9 cellular contexts compared by ENCODE assay signal in the genomic region with DNA sequence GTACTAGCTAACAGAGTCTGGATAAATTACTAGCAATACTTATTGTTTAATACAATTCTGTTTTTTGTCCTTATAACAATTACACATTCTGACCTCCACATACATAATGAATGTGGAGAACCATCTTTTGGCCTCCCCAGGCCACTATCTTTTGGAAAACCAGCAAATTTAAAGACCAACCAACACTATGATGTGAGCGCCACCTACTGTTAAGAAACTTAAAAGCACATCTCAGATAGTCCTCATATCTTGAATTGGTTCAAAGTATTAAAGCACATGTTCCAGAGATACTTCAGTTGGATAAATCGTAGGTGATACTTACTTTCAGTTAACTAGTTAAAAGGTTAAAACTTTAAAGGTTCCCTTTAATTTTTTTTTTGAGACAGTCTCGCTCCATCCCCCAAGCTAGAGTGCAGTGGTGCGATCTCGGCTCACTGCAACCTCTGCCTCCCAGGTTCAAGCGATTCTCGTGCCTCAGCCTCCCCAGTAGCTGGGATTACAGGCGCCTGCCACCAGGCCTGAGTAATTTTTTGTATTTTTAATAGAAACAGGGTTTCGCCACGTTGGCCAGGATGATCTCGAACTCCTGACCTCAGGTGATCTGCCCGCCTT. TPM values are rescaled to one million over a fixed set of nuclear protein-coding genes. Genes with fewer than 3 reads are reported as not detected.
DNase-seq lines count a peak whose midpoint lies in the region; ATAC-seq, FAIRE-seq and TF ChIP-seq lines count a peak whose summit lies in the region.
"Had no signal": no experiment of that assay in that cellular context is flagged by ENCODE, and none has a peak within 500 bp of the region (broad histone marks: within the 10 kb centered on the region; RNA-seq: fewer than 3 reads in every experiment).

No MANE protein-coding gene starts in this region.

- no peaks in the 10 kb centered on the region for H3K4me1 Mint-ChIP-seq in activated naive CD8-positive, alpha-beta T cell treated with anti-CD3 and anti-CD28 coated beads for 36 hours

- H3K4me1 ChIP-seq in left lung (no peaks in the 10 kb centered on the region), uterus (no peaks in the 10 kb centered on the region)

- H3K27me3 ChIP-seq in bronchial epithelial cell (ENCODE audit: control insufficient read depth, insufficient read depth, low read length) (no peaks in the 10 kb centered on the region), left lung (no peaks in the 10 kb centered on the region), uterus (no peaks in the 10 kb centered on the region)

- no peak for TF ChIP-seq POLR2A in uterus (IDR thresholded peaks at IDR 0.05)

- DNase-seq in NOMO-1 (lab: John Stamatoyannopoulos, UW; ENCODE audit: unreplicated experiment in 2 of 2) (peak; percentile 33 to 45), NOMO-1 treated with dmso at 0.1 percent for 144 hours (lab: John Stamatoyannopoulos, UW; ENCODE audit: unreplicated experiment) (no peak), NCI-H774 (lab: John Stamatoyannopoulos, UW) (peak; percentile 34), bronchial epithelial cell (ENCODE audit: low read depth) (peak; percentile 54), left lung (no peak), uterus (no peak)
- DNase-seq in activated naive CD8-positive, alpha-beta T cell treated with anti-CD3 and anti-CD28 coated beads for 36 hours = no peak

- H3K27ac ChIP-seq in left lung = no peak overlapping the region
- no peak overlapping the region for H3K27ac ChIP-seq in uterus

- H3K4me3 Mint-ChIP-seq in activated naive CD8-positive, alpha-beta T cell treated with anti-CD3 and anti-CD28 coated beads for 36 hours = no peak overlapping the region
- H3K4me3 Mint-ChIP-seq: activated naive CD8-positive, alpha-beta T cell had no signal

- no peak for FAIRE-seq in bronchial epithelial cell (lab: Jason Lieb, UNC)

- H3K36me3 ChIP-seq in bronchial epithelial cell (ENCODE audit: control insufficient read depth, insufficient read depth, low read length) = no peaks in the 10 kb centered on the region
- no peaks in the 10 kb centered on the region for H3K36me3 ChIP-seq in left lung
- no peaks in the 10 kb centered on the region for H3K36me3 ChIP-seq in uterus

- peak; percentile 49 for TF ChIP-seq CTCF in bronchial epithelial cell (IDR thresholded peaks at IDR 0.05; ENCODE audit: insufficient read depth, low read length, severe bottlenecking)
- TF ChIP-seq CTCF in left lung (IDR thresholded peaks at IDR 0.05) = peak; percentile 73 to 74
- peak; percentile 44 to 70 (median 62) for TF ChIP-seq CTCF in uterus (IDR thresholded peaks at IDR 0.05)

- no peaks in the 10 kb centered on the region for H3K27me3 Mint-ChIP-seq in activated naive CD8-positive, alpha-beta T cell treated with anti-CD3 and anti-CD28 coated beads for 36 hours
- H3K27me3 Mint-ChIP-seq: activated naive CD8-positive, alpha-beta T cell had no signal

- H3K4me3 ChIP-seq in bronchial epithelial cell (ENCODE audit: low read depth, low read length) (no peak overlapping the region), left lung (no peak overlapping the region), uterus (no peak overlapping the region)

- no peak overlapping the region for H3K27ac Mint-ChIP-seq in activated naive CD8-positive, alpha-beta T cell treated with anti-CD3 and anti-CD28 coated beads for 36 hours
- H3K27ac Mint-ChIP-seq: activated naive CD8-positive, alpha-beta T cell had no signal

- no peaks in the 10 kb centered on the region for H3K36me3 Mint-ChIP-seq in activated naive CD8-positive, alpha-beta T cell treated with anti-CD3 and anti-CD28 coated beads for 36 hours
- H3K36me3 Mint-ChIP-seq: activated naive CD8-positive, alpha-beta T cell had no signal

- H3K9me3 Mint-ChIP-seq in activated naive CD8-positive, alpha-beta T cell treated with anti-CD3 and anti-CD28 coated beads for 36 hours = no peaks in the 10 kb centered on the region

- H3K9me3 ChIP-seq in left lung = no peaks in the 10 kb centered on the region
- no peaks in the 10 kb centered on the region for H3K9me3 ChIP-seq in uterus

- intact Hi-C loops in left lung (cut with DNase I) = loop anchor here (2.0 to 10.0 kb wide), 2 partner anchors 233 kb away; no protein-coding TSS in a partner anchor
- intact Hi-C loops in uterus (cut with DNase I; ENCODE audit: low total_unique reads) = loop anchor here (10.0 kb wide), 1 partner anchor 233 kb away; no protein-coding TSS in a partner anchor

- ATAC-seq in HG03442 (IDR thresholded peaks at IDR 0.05; ENCODE audit: unreplicated experiment) = peak; percentile 54
- ATAC-seq in left lung = peak; percentile 90

RNA-seq across cellular contexts. Expression of gene USP1, which starts 29.3 kb away (rescaled TPM):
- total RNA-seq in bronchial epithelial cell = 23.7 and 25.3 TPM in 2 replicates
- 10 to 100 TPM; 21.1 to 26.7 TPM for total RNA-seq in left lung
- 10 to 100 TPM; 16.9 to 93.5 (median 41.5) TPM for total RNA-seq in uterus
- 100 to 1,000 TPM; 108 TPM for total RNA-seq in activated naive CD8-positive, alpha-beta T cell treated with anti-CD3 and anti-CD28 coated beads for 36 hours

Comparison
In these comparisons a context has a peak if more than half of its experiments do, and no peak if none do; other contexts are left out.
1. DNase-seq: peak in NOMO-1 (2 of 2), NCI-H774 (single experiment) and bronchial epithelial cell (single experiment); none in NOMO-1 treated with dmso at 0.1 percent for 144 hours (single experiment), left lung (0 of 2), uterus (0 of 2) and activated naive CD8-positive, alpha-beta T cell treated with anti-CD3 and anti-CD28 coated beads for 36 hours (single experiment).
2. Peak in every context shown above with its lines, with median percentiles within 50 percentile points of each other: CTCF ChIP-seq.